In genomic region chr9:127611796-127612790, GRCh38 we compare ENCODE assay signal across 1 cellular context.
TF ChIP-seq lines count a peak whose summit lies in the region.

TSS of gene STXBP1 (plus strand) at chr9:127612277. CDS start at chr9:127612404, 127 bp downstream.

TF ChIP-seq in K562, 482 proteins besides CTCF, POLR2A, EP300 and RAD21 (continued from another document and continues in another):
- TF ChIP-seq JUNB (CRISPR knock-in tag; conservative IDR thresholded peaks at IDR 0.05), result no peak
- 0 out of 2 replicates have a peak, but pooled peaks have one; percentile 66 for TF ChIP-seq REST (CRISPR knock-in tag; IDR thresholded peaks at IDR 0.05; ENCODE audit: low read depth)
- TF ChIP-seq SMARCA4 (IDR thresholded peaks at IDR 0.05), result no peak
- TF ChIP-seq ZNF263 (CRISPR knock-in tag; IDR thresholded peaks at IDR 0.05; ENCODE audit: borderline replicate concordance), result peak; percentile 84
- TF ChIP-seq LARP7 (IDR thresholded peaks at IDR 0.05), result no peak
- TF ChIP-seq CREB3L1 (IDR thresholded peaks at IDR 0.05; ENCODE audit: borderline replicate concordance, low read depth), result 0 out of 2 replicates have a peak, but pooled peaks have one; percentile 9
- TF ChIP-seq ZBTB7A (IDR thresholded peaks at IDR 0.05; ENCODE audit: borderline replicate concordance, control insufficient read depth, low read depth, low read length), result peak; percentile 81; the same call in 1 of the 2 replicates
- no peak for TF ChIP-seq IRF9 (tag; IDR thresholded peaks at IDR 0.05)
- TF ChIP-seq CREB3 (tag; conservative IDR thresholded peaks at IDR 0.05; ENCODE audit: low read depth), result no peak
- peak; percentile 33; the same call in 1 of the 2 replicates for TF ChIP-seq TFAP4 (CRISPR knock-in tag; IDR thresholded peaks at IDR 0.05; ENCODE audit: borderline replicate concordance)
- 0 out of 2 replicates have a peak, but pooled peaks have one; percentile 39 for TF ChIP-seq ELF2 (CRISPR knock-in tag; IDR thresholded peaks at IDR 0.05)
- no peak for TF ChIP-seq BRF2 (IDR thresholded peaks at IDR 0.05; ENCODE audit: borderline replicate concordance, insufficient read depth, insufficient read length)
- TF ChIP-seq CHD7 (IDR thresholded peaks at IDR 0.05; ENCODE audit: low read depth, low read length), result no peak
- no peak for TF ChIP-seq ZNF253 (CRISPR knock-in tag; conservative IDR thresholded peaks at IDR 0.05)
- TF ChIP-seq E2F3 (CRISPR knock-in tag; IDR thresholded peaks at IDR 0.05), result 0 out of 2 replicates have a peak, but pooled peaks have one; percentile 54
- no peak for TF ChIP-seq ZNF174 (CRISPR knock-in tag; IDR thresholded peaks at IDR 0.05)
- no peak for TF ChIP-seq PTBP1 (IDR thresholded peaks at IDR 0.05; ENCODE audit: low read depth, low read length)
- TF ChIP-seq HCFC1 (IDR thresholded peaks at IDR 0.05; ENCODE audit: low read depth, low read length), result 0 out of 2 replicates have a peak, but pooled peaks have one; percentile 5
- TF ChIP-seq HMG20B (CRISPR knock-in tag; IDR thresholded peaks at IDR 0.05), result no peak
- no peak for TF ChIP-seq TGIF2 (CRISPR knock-in tag; IDR thresholded peaks at IDR 0.05)
- no peak for TF ChIP-seq BACH1 (tag; IDR thresholded peaks at IDR 0.05)
- no peak for TF ChIP-seq SMARCB1 (IDR thresholded peaks at IDR 0.05; ENCODE audit: insufficient read length, low read depth)
- TF ChIP-seq ZNF785 (CRISPR knock-in tag; IDR thresholded peaks at IDR 0.05), result no peak
- TF ChIP-seq MYC (IDR thresholded peaks at IDR 0.05; ENCODE audit: low read depth, low read length), result peak; percentile 25; the same call in 1 of the 2 replicates
- TF ChIP-seq MYC (CRISPR knock-in tag; IDR thresholded peaks at IDR 0.05; ENCODE audit: borderline replicate concordance, low read depth), result no peak
- TF ChIP-seq CREB1 (IDR thresholded peaks at IDR 0.05), result peak; percentile 64; the same call in 1 of the 2 replicates
- no peak; the same call in 1 of the 2 replicates for TF ChIP-seq CREB1 (CRISPR knock-in tag; IDR thresholded peaks at IDR 0.05)
- peak; percentile 75 for TF ChIP-seq CXXC5 (CRISPR knock-in tag; IDR thresholded peaks at IDR 0.05)
